In genomic region chr12:122966743-122967058, GRCh38 we compare ENCODE assay signal across 9 cellular contexts. TPM values are rescaled to one million over a fixed set of nuclear protein-coding genes. Genes with fewer than 3 reads are reported as not detected.
DNase-seq lines count a peak whose midpoint lies in the region; ATAC-seq, FAIRE-seq and TF ChIP-seq lines count a peak whose summit lies in the region.
"Had no signal": no experiment of that assay in that cellular context is flagged by ENCODE, and none has a peak within 500 bp of the region (broad histone marks: within the 10 kb centered on the region; RNA-seq: fewer than 3 reads in every experiment).

No MANE protein-coding gene starts in this region.

- peak overlapping the region; percentile 79 to 89 (median 83) for H3K27ac Mint-ChIP-seq in CD4-positive, CD25-positive, alpha-beta regulatory T cell
- H3K27ac Mint-ChIP-seq: endodermal cell had no signal

- no peak overlapping the region for H3K23ac ChIP-seq in H1 (ENCODE audit: insufficient read length)

- 0 out of 2 replicates have a peak overlapping the region, but pooled peaks have one; percentile 56 for H2BK5ac ChIP-seq in H1 (ENCODE audit: low read depth, low read length)

- no peak overlapping the region for H3K56ac ChIP-seq in H1 (replicated peaks; ENCODE audit: insufficient read length, low read depth, low read length)

- FAIRE-seq in H1 (lab: Jason Lieb, UNC): no peak

- ATAC-seq in CD4-positive, CD25-positive, alpha-beta regulatory T cell (ENCODE audit: low read depth in 2 of 2): no peak
- ATAC-seq in GM19463 (IDR thresholded peaks at IDR 0.05; ENCODE audit: unreplicated experiment): no peak

- no peaks in the 10 kb centered on the region for H3K9me2 ChIP-seq in MM.1S (replicated peaks; ENCODE audit: insufficient read depth, low read length)

- H4K91ac ChIP-seq in H1 (replicated peaks; ENCODE audit: insufficient read length, low read length): no peak overlapping the region

- POLR2A ChIA-PET in H1 (lab: Charles Lee; ENCODE audit: partially characterized antibody) (interaction anchor here (0.9 to 1.8 kb wide), 6 partner anchors 9 to 95 kb away, joined by 3 to 13 read pairs (median 3); partner anchors contain the start of genes ARL6IP4 and OGFOD2), HEK293T (lab: Yijun Ruan, JAX) (interaction anchor here (0.7 to 1.8 kb wide), 6 partner anchors 9 to 440 kb away, joined by 3 to 17 read pairs (median 8); partner anchors contain the start of genes ARL6IP4, KNTC1, MPHOSPH9 and MTRFR)

- no peaks in the 10 kb centered on the region for H3F3A ChIP-seq in MM.1S (ENCODE audit: insufficient read depth, low read length)

- H3K9ac ChIP-seq in MM.1S (ENCODE audit: low read length) (no peak overlapping the region), H1 (replicated peaks in 1 of 4; ENCODE audit: extremely low read depth in 1 of 4, low read depth in 3 of 4, low read length in 3 of 4) (no peak overlapping the region)

- H3K4me1 ChIP-seq in CD4-positive, CD25-positive, alpha-beta regulatory T cell (ENCODE audit: control insufficient read depth, insufficient read depth, low read length, poor library complexity, severe bottlenecking): peaks cover 20% of the 10 kb centered on the region
- H3K4me1 ChIP-seq in MM.1S (ENCODE audit: low read length) (peaks cover 3% of the 10 kb centered on the region; the same call in 1 of the 2 replicates), H1 (replicated peaks in 1 of 4; ENCODE audit: control insufficient read depth in 3 of 4, insufficient read depth in 4 of 4, low read length in 3 of 4) (peaks cover 4 to 5% (median 5%) of the 10 kb centered on the region in 4 experiments; a peak in 6 of 7 replicates), ovary (ENCODE audit: insufficient read depth) (peaks cover 22% of the 10 kb centered on the region)

- no peaks in the 10 kb centered on the region for H3K36me3 Mint-ChIP-seq in CD4-positive, CD25-positive, alpha-beta regulatory T cell

- H4K20me1 ChIP-seq in MM.1S (ENCODE audit: insufficient read depth, low read length) (no peaks in the 10 kb centered on the region), H1 (replicated peaks in 1 of 2; ENCODE audit: control insufficient read depth in 1 of 2, insufficient read depth in 2 of 2, low read length in 2 of 2) (peaks cover 5 to 8% of the 10 kb centered on the region in 2 experiments)

- H3K79me2 ChIP-seq in MM.1S (ENCODE audit: low read length) (no peaks in the 10 kb centered on the region), H1 (ENCODE audit: control insufficient read depth in 1 of 2, insufficient read depth in 2 of 2, low read length in 2 of 2) (no peaks in the 10 kb centered on the region)

- H3K27ac ChIP-seq in CD4-positive, CD25-positive, alpha-beta regulatory T cell (ENCODE audit: insufficient read depth, low read length, poor library complexity, severe bottlenecking): peak overlapping the region; percentile 61
- H3K27ac ChIP-seq in MM.1S (ENCODE audit: low read length) (no peak overlapping the region), H1 (ENCODE audit: low read depth, low read length) (no peak overlapping the region), ovary (peak overlapping the region in 1 of 2 donors; percentile 73)

- H3K4me3 Mint-ChIP-seq in CD4-positive, CD25-positive, alpha-beta regulatory T cell: peak overlapping the region in 3 of 4 donors; percentile 28 to 65 (median 63)

- H3K4me1 Mint-ChIP-seq in CD4-positive, CD25-positive, alpha-beta regulatory T cell: peaks cover 0 to 12% (median under 1%) of the 10 kb centered on the region in 4 donors
- H3K4me1 Mint-ChIP-seq: endodermal cell had no signal

- H3K9me3 ChIP-seq in CD4-positive, CD25-positive, alpha-beta regulatory T cell (ENCODE audit: control insufficient read depth in 2 of 2, low read length in 2 of 2): no peaks in the 10 kb centered on the region
- H3K9me3 ChIP-seq in MM.1S (replicated peaks; ENCODE audit: insufficient read depth, low read length) (no peaks in the 10 kb centered on the region), H1 (ENCODE audit: insufficient read depth in 2 of 2, low read depth in 1 of 2, low read length in 1 of 2) (no peaks in the 10 kb centered on the region), ovary (no peaks in the 10 kb centered on the region)

- H2BK20ac ChIP-seq in H1 (ENCODE audit: low read length): no peak overlapping the region

- TF ChIP-seq EP300 in H1 (IDR thresholded peaks at IDR 0.05; ENCODE audit: borderline replicate concordance in 1 of 2, low read depth in 2 of 2, low read length in 2 of 2) (no peak), ovary (IDR thresholded peaks at IDR 0.05) (no peak)

- H3K9me3 Mint-ChIP-seq in CD4-positive, CD25-positive, alpha-beta regulatory T cell: no peaks in the 10 kb centered on the region
- H3K9me3 Mint-ChIP-seq: endodermal cell had no signal

- no peaks in the 10 kb centered on the region for H3K27me3 ChIP-seq in CD4-positive, CD25-positive, alpha-beta regulatory T cell (ENCODE audit: control insufficient read depth, insufficient read depth, low read length)
- H3K27me3 ChIP-seq in MM.1S (replicated peaks; ENCODE audit: insufficient read depth, low read length) (no peaks in the 10 kb centered on the region), H1 (replicated peaks in 1 of 4; ENCODE audit: control insufficient read depth in 3 of 4, extremely low read depth in 1 of 4, insufficient read depth in 3 of 4, low read length in 3 of 4) (no peaks in the 10 kb centered on the region), ovary (no peaks in the 10 kb centered on the region)

- H2AK5ac ChIP-seq in H1 (ENCODE audit: low read depth, low read length): no peak overlapping the region

- intact Hi-C loops in ovary (cut with DNase I): no loop called here

- TF ChIP-seq CTCF in MM.1S (IDR thresholded peaks at IDR 0.05; ENCODE audit: low read length): no peak
- TF ChIP-seq CTCF in H1 (IDR thresholded peaks at IDR 0.05; ENCODE audit: control extremely low read depth in 1 of 3, insufficient read depth in 1 of 3, low read depth in 1 of 3, low read length in 3 of 3): no peak
- no peak for TF ChIP-seq CTCF in ovary (IDR thresholded peaks at IDR 0.05)

- H3K4me2 ChIP-seq in MM.1S (ENCODE audit: low read depth, low read length) (peak overlapping the region; percentile 32; the same call in 1 of the 2 replicates), H1 (ENCODE audit: insufficient read depth in 1 of 2, low read depth in 2 of 2, low read length in 2 of 2) (peak overlapping the region; percentile 58 to 64; a peak in 3 of 4 replicates)

- H2AFZ ChIP-seq in MM.1S (ENCODE audit: low read length) (peak overlapping the region; percentile 74; the same call in 1 of the 2 replicates), H1 (ENCODE audit: low read length) (0 out of 2 replicates have a peak overlapping the region, but pooled peaks have one; percentile 57)

- H3K23me2 ChIP-seq in H1 (ENCODE audit: low read depth, low read length): peaks cover 3% of the 10 kb centered on the region; the same call in 1 of the 2 replicates

- no peak for TF ChIP-seq RAD21 in H1 (IDR thresholded peaks at IDR 0.05 in 1 of 2, conservative IDR thresholded peaks at IDR 0.05 in 1 of 2; ENCODE audit: low read depth in 2 of 2, low read length in 2 of 2)

- no peak overlapping the region; the same call in 1 of the 2 replicates for H4K8ac ChIP-seq in H1 (ENCODE audit: extremely low read depth, insufficient read depth, low read length)

- H3K4ac ChIP-seq in H1 (replicated peaks; ENCODE audit: insufficient read length, low read depth, low read length): peak overlapping the region; percentile 48

- H2BK15ac ChIP-seq in H1 (ENCODE audit: low read length): no peak overlapping the region

- 54% methylated on average over 5 of the region's 5 CpGs; no CpG with 5 or more reads in 1 of the 2 experiments for WGBS in H1 (ENCODE audit: extremely low coverage in 1 of 2, insufficient coverage in 1 of 2, insufficient read length in 1 of 2, insufficient replicate concordance in 2 of 2, low coverage in 1 of 2, low lambda C conversion rate in 2 of 2, missing lambda C conversion rate in 1 of 2), 2 experiments
- 9 to 26% (median 11%) methylated on average over 5 of the region's 5 CpGs for WGBS in ovary, 3 donors

- H2BK12ac ChIP-seq in H1 (ENCODE audit: low read depth, low read length): peak overlapping the region; percentile 44; the same call in 1 of the 2 replicates

- no peak for DNase-seq in CD4-positive, CD25-positive, alpha-beta regulatory T cell
- DNase-seq in MM.1S (no peak), H1 (ENCODE audit: low read depth in 1 of 2, low spot score in 2 of 2) (no peak), ovary (no peak), HEK293T (ENCODE audit: extremely low spot score) (no peak), Kasumi-1 (lab: John Stamatoyannopoulos, UW) (no peak)
- DNase-seq in stimulated activated CD4-positive, alpha-beta T cell treated with anti-CD3 and anti-CD28 coated beads, Interleukin-4, amount 100 ng/mL, for 24 hours: no peak

- no peak overlapping the region for H4K5ac ChIP-seq in H1 (ENCODE audit: insufficient read length, low read depth, low read length)

- CTCF ChIA-PET in H1 (lab: Charles Lee; ENCODE audit: partially characterized antibody): interaction anchor here (1.1 kb wide), 1 partner anchor 12 kb away, joined by 3 read pairs; no protein-coding TSS in a partner anchor
- CTCF ChIA-PET in HEK293T (lab: Yijun Ruan, JAX): interaction anchor here (0.5 to 0.7 kb wide), 2 partner anchors 14 to 614 kb away, joined by 3 read pairs; no protein-coding TSS in a partner anchor

- no peak overlapping the region for H3K4me3 ChIP-seq in CD4-positive, CD25-positive, alpha-beta regulatory T cell (ENCODE audit: low read depth, low read length)
- H3K4me3 ChIP-seq in MM.1S (ENCODE audit: low read length) (peak overlapping the region; percentile 31; the same call in 1 of the 2 replicates), H1 (ENCODE audit: extremely low read depth in 1 of 4, insufficient read depth in 2 of 4, low read depth in 3 of 4, low read length in 4 of 4) (peak overlapping the region in 1 of 4 experiments; percentile 17; a peak in 1 of 8 replicates), ovary (peak overlapping the region; percentile 60)

- H2BK120ac ChIP-seq in H1 (replicated peaks; ENCODE audit: low read depth, low read length): no peak overlapping the region

- no peaks in the 10 kb centered on the region for H3K36me3 ChIP-seq in CD4-positive, CD25-positive, alpha-beta regulatory T cell (ENCODE audit: control insufficient read depth, insufficient read depth, low read length)
- H3K36me3 ChIP-seq in MM.1S (replicated peaks; ENCODE audit: insufficient read depth, low read length) (no peaks in the 10 kb centered on the region), H1 (ENCODE audit: control insufficient read depth in 2 of 4, insufficient read depth in 4 of 4, low read length in 3 of 4) (no peaks in the 10 kb centered on the region), ovary (no peaks in the 10 kb centered on the region)

- H3K27me3 Mint-ChIP-seq in CD4-positive, CD25-positive, alpha-beta regulatory T cell: no peaks in the 10 kb centered on the region

- no peak overlapping the region for H3K18ac ChIP-seq in H1 (ENCODE audit: extremely low read depth, low read length)

- TF ChIP-seq POLR2A in H1 (IDR thresholded peaks at IDR 0.05; ENCODE audit: control extremely low read depth in 1 of 2, low read depth in 2 of 2, low read length in 2 of 2): no peak
- no peak for TF ChIP-seq POLR2A in ovary (IDR thresholded peaks at IDR 0.05)

- H3K14ac ChIP-seq in H1 (ENCODE audit: insufficient read length): no peak overlapping the region

- no peaks in the 10 kb centered on the region for H3K79me1 ChIP-seq in H1 (ENCODE audit: low read depth, low read length)

RNA-seq across cellular contexts. Expression of gene ABCB9, which starts 0.4 kb away (rescaled TPM):
- total RNA-seq in CD4-positive, CD25-positive, alpha-beta regulatory T cell: 5.3 TPM
- under 1 TPM; 0.47 to 0.98 (median 0.83) TPM for polyA plus RNA-seq in CD4-positive, CD25-positive, alpha-beta regulatory T cell
- 6.3 and 8.0 TPM in 2 replicates for total RNA-seq in H1 (2021; fragmentation: NEBNext Ultra II Directional; extraction: Animal tissue kit (Norgen Biotek cat#: 25700))
- polyA plus RNA-seq in H1 (2011; rRNA removed) (3.8 and 5.0 TPM in 2 replicates), ovary (1 to 10 TPM; 1.7 to 3.4 TPM)
- polyA plus RNA-seq in H1 (2011; cell fraction: cytosol; rRNA removed): 4.0 TPM
- 7.8 TPM for polyA plus RNA-seq in H1 (2011; cell fraction: nucleus; rRNA removed)
- 1.7 to 3.8 TPM (median 3.3 TPM) in 4 replicates for polyA plus RNA-seq in H1 (2012, experiment 1 of 2)
- polyA plus RNA-seq in H1 (2012, experiment 2 of 2): 3.3 TPM
- polyA plus RNA-seq in H1 (2013, experiment 1 of 2): 3.2 TPM
- polyA plus RNA-seq in H1 (2013, experiment 2 of 2): 3.4 TPM
- polyA minus RNA-seq in H1 (2011; rRNA and poly(A)+ RNA removed): 6.1 and 7.9 TPM in 2 replicates
- polyA minus RNA-seq in H1 (2011; cell fraction: cytosol; rRNA and poly(A)+ RNA removed): 6.6 TPM
- polyA minus RNA-seq in H1 (2011; cell fraction: nucleus; rRNA and poly(A)+ RNA removed): 9.2 TPM
- total RNA-seq in ovary: 10 to 100 TPM in 2 of 7 donors, 1 to 10 TPM in 5; 4.1 to 14.3 (median 6.9) TPM

RNA-seq across cellular contexts. Expression of gene OGFOD2, which starts 8.3 kb away (rescaled TPM):
- total RNA-seq in CD4-positive, CD25-positive, alpha-beta regulatory T cell: 20.6 TPM
- 10 to 100 TPM; 12.5 to 17.4 (median 14.2) TPM for polyA plus RNA-seq in CD4-positive, CD25-positive, alpha-beta regulatory T cell
- 17.3 and 17.4 TPM in 2 replicates for total RNA-seq in H1 (2021; fragmentation: NEBNext Ultra II Directional; extraction: Animal tissue kit (Norgen Biotek cat#: 25700))
- polyA plus RNA-seq in H1 (2011; rRNA removed): 20.3 and 35.6 TPM in 2 replicates
- 27.1 TPM for polyA plus RNA-seq in H1 (2011; cell fraction: cytosol; rRNA removed)
- polyA plus RNA-seq in H1 (2011; cell fraction: nucleus; rRNA removed): 58.8 TPM
- 6.5 to 12.5 TPM (median 11.5 TPM) in 4 replicates for polyA plus RNA-seq in H1 (2012, experiment 1 of 2)
- polyA plus RNA-seq in H1 (2012, experiment 2 of 2): 9.1 TPM
- 5.4 TPM for polyA plus RNA-seq in H1 (2013, experiment 1 of 2)
- 5.4 TPM for polyA plus RNA-seq in H1 (2013, experiment 2 of 2)
- polyA minus RNA-seq in H1 (2011; rRNA and poly(A)+ RNA removed): 10.5 and 13.0 TPM in 2 replicates
- polyA minus RNA-seq in H1 (2011; cell fraction: cytosol; rRNA and poly(A)+ RNA removed): 10.9 TPM
- 27.0 TPM for polyA minus RNA-seq in H1 (2011; cell fraction: nucleus; rRNA and poly(A)+ RNA removed)
- 10 to 100 TPM; 10.6 to 17.6 (median 16.8) TPM for total RNA-seq in ovary
- 10 to 100 TPM in 1 of 2 donors, 1 to 10 TPM in 1; 1.4 to 17.1 TPM for polyA plus RNA-seq in ovary

RNA-seq across cellular contexts. Expression of gene ARL6IP4, which starts 13.8 kb away (rescaled TPM):
- total RNA-seq in CD4-positive, CD25-positive, alpha-beta regulatory T cell: 131 TPM
- polyA plus RNA-seq in CD4-positive, CD25-positive, alpha-beta regulatory T cell: 100 to 1,000 TPM; 208 to 237 (median 223) TPM
- 109 and 115 TPM in 2 replicates for total RNA-seq in H1 (2021; fragmentation: NEBNext Ultra II Directional; extraction: Animal tissue kit (Norgen Biotek cat#: 25700))
- polyA plus RNA-seq in H1 (2011; rRNA removed) (76.4 and 97.6 TPM in 2 replicates), ovary (100 to 1,000 TPM in 1 of 2 donors, 10 to 100 TPM in 1; 65.4 to 313 TPM)
- polyA plus RNA-seq in H1 (2011; cell fraction: cytosol; rRNA removed): 167 TPM
- polyA plus RNA-seq in H1 (2011; cell fraction: nucleus; rRNA removed): 189 TPM
- polyA plus RNA-seq in H1 (2012, experiment 1 of 2): 132 to 155 TPM (median 146 TPM) in 4 replicates
- polyA plus RNA-seq in H1 (2012, experiment 2 of 2): 99.7 TPM
- polyA plus RNA-seq in H1 (2013, experiment 1 of 2): 111 TPM
- 111 TPM for polyA plus RNA-seq in H1 (2013, experiment 2 of 2)
- polyA minus RNA-seq in H1 (2011; rRNA and poly(A)+ RNA removed): 18.1 and 21.2 TPM in 2 replicates
- polyA minus RNA-seq in H1 (2011; cell fraction: cytosol; rRNA and poly(A)+ RNA removed): 44.5 TPM
- 19.1 TPM for polyA minus RNA-seq in H1 (2011; cell fraction: nucleus; rRNA and poly(A)+ RNA removed)
- 100 to 1,000 TPM; 158 to 216 (median 192) TPM for total RNA-seq in ovary
